In the genomic region with DNA sequence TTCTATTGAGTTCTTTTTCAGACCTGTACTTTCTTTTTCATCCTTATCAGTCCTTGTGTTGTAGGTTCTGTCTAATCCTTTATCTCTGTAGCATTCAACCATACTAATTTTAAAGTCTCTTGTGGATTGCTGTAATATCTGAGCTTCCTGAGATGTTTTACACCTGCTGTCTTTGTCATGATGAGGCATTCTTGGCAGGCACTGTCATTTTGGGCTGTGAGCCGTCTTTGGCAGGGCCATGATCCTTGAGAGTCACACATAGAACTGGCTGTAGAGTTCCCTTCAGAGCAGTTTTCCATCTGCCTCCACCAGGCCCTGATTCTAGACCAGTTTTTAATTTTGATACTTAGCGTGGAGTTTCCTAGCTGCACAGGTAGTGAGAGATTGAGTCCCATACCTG, we compare ENCODE assay signal across 20 cellular contexts. TPM values are rescaled to one million over a fixed set of nuclear protein-coding genes. Genes with fewer than 3 reads are reported as not detected.
"Had no signal": no experiment of that assay in that cellular context is flagged by ENCODE, and none has a peak within 500 bp of the region (broad histone marks: within the 10 kb centered on the region; RNA-seq: fewer than 3 reads in every experiment).

No MANE protein-coding gene starts in this region.

- H3K27ac ChIP-seq: parathyroid adenoma, skin epidermis, tibial nerve had no signal

- H3K4me3 ChIP-seq: esophagus squamous epithelium, skin epidermis, tibial nerve had no signal

- H3K9me3 ChIP-seq: esophagus squamous epithelium, tibial nerve had no signal

- ATAC-seq: activated CD4-positive, CD25-positive, alpha-beta regulatory T cell treated with anti-CD3 and anti-CD28 coated beads, Interleukin-2, amount 50 U/mL, for 24 hours; activated T-helper 17 cell treated with anti-CD3 and anti-CD28 coated beads, Interleukin-2, amount 50 U/mL, for 72 hours; naive thymus-derived CD4-positive, alpha-beta T cell had no signal

- H3K36me3 ChIP-seq: esophagus squamous epithelium, tibial nerve had no signal

- H3K9me3 Mint-ChIP-seq: activated T-helper 17 cell treated with anti-CD3 and anti-CD28 coated beads, Interleukin-2, amount 50 U/mL, for 72 hours; naive thymus-derived CD4-positive, alpha-beta T cell had no signal

- H3K4me3 Mint-ChIP-seq: activated T-helper 17 cell treated with anti-CD3 and anti-CD28 coated beads, Interleukin-2, amount 50 U/mL, for 72 hours; naive thymus-derived CD4-positive, alpha-beta T cell had no signal

- H2AFZ ChIP-seq: parathyroid adenoma had no signal

- H3K27ac Mint-ChIP-seq: activated T-helper 17 cell treated with anti-CD3 and anti-CD28 coated beads, Interleukin-2, amount 50 U/mL, for 72 hours had no signal

- DNase-seq: activated CD4-positive, alpha-beta T cell treated with anti-CD3 and anti-CD28 coated beads, Interleukin-2, amount 50 U/mL, for 48 hours; activated naive CD4-positive, alpha-beta T cell treated with Interleukin-2 at 50 U/mL for 16 hours; esophagus squamous epithelium; head of caudate nucleus; naive thymus-derived CD4-positive, alpha-beta T cell; stimulated activated CD4-positive, alpha-beta T cell treated with anti-CD3 and anti-CD28 coated beads, Interleukin-4, amount 100 ng/mL, for 4 hours; stimulated activated CD8-positive, alpha-beta memory T cell treated with anti-CD3 and anti-CD28 coated beads, Interleukin-4, amount 100 ng/mL, for 48 hours; stimulated activated naive CD4-positive, alpha-beta T cell treated with Interleukin-2 at 50 U/mL for 16 hours; T-helper 9 cell had no signal

- H3K79me2 ChIP-seq: parathyroid adenoma had no signal

RNA-seq across cellular contexts. Expression of a gene that starts 6.7 kb away (rescaled TPM):
- total RNA-seq: activated T-helper 17 cell treated with anti-CD3 and anti-CD28 coated beads, Interleukin-2, amount 50 U/mL, for 72 hours; astrocyte; fibroblast of villous mesenchyme; renal cortical epithelial cell had no signal

RNA-seq across cellular contexts. Expression of a gene that starts 13.9 kb away (rescaled TPM):
- total RNA-seq: fibroblast of villous mesenchyme had no signal

RNA-seq across cellular contexts. Expression of a gene that starts 52.8 kb away (rescaled TPM):
- total RNA-seq: activated T-helper 17 cell treated with anti-CD3 and anti-CD28 coated beads, Interleukin-2, amount 50 U/mL, for 72 hours; astrocyte; bronchial epithelial cell; esophagus squamous epithelium; fibroblast of villous mesenchyme; lung microvascular endothelial cell; renal cortical epithelial cell; SK-MEL-5; tibial nerve had no signal
- polyA plus RNA-seq: naive thymus-derived CD4-positive, alpha-beta T cell had no signal
